In the genomic region with DNA sequence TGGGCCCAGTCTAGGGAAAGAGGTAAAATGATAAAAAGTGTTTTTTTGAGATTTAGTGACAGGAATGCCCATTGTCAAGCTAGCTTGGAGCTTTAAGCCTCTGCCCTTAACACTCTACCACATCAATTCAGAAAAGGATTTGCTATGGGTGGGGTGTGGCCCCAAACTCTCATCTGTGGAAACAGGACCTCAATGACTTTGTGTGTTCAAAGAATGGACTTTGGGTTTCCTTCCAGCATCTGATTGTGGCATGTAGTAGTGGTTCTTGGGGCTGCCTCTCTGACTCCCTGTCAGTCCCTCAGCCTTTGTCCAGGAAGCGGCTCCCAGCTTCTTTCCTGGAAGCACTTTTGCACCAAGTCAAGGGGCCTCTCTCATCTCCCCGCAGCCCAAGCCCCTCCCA, we compare ENCODE assay signal across 14 cellular contexts. TPM values are rescaled to one million over a fixed set of nuclear protein-coding genes. Genes with fewer than 3 reads are reported as not detected.
DNase-seq lines count a peak whose midpoint lies in the region; ATAC-seq and TF ChIP-seq lines count a peak whose summit lies in the region.
"Had no signal": no experiment of that assay in that cellular context is flagged by ENCODE, and none has a peak within 500 bp of the region (broad histone marks: within the 10 kb centered on the region; RNA-seq: fewer than 3 reads in every experiment).

No MANE protein-coding gene starts in this region.

- no peaks in the 10 kb centered on the region for H4K20me1 ChIP-seq in Loucy (ENCODE audit: insufficient read depth, low read length, poor library complexity, severe bottlenecking)

- H3K36me3 ChIP-seq in right atrium auricular region (peaks cover 9% of the 10 kb centered on the region), Loucy (ENCODE audit: insufficient read depth, low read length) (no peaks in the 10 kb centered on the region), vagina (no peaks in the 10 kb centered on the region), body of pancreas (replicated peaks in 1 of 2; ENCODE audit: insufficient read depth in 1 of 2, low read depth in 2 of 2) (no peaks in the 10 kb centered on the region)
- H3K36me3 ChIP-seq: SJSA1 had no signal

- H3K4me2 ChIP-seq in Loucy (ENCODE audit: low read depth, low read length, poor library complexity, severe bottlenecking): no peak overlapping the region

- H3K27ac ChIP-seq in right atrium auricular region (peak overlapping the region; percentile 61 to 71), cingulate gyrus (ENCODE audit: low read depth, low read length) (peak overlapping the region; percentile 62), vagina (peak overlapping the region; percentile 27), body of pancreas (no peak overlapping the region)
- H3K27ac ChIP-seq: foreskin keratinocyte, SJSA1 had no signal

- no peaks in the 10 kb centered on the region for H3K9me2 ChIP-seq in Loucy (replicated peaks; ENCODE audit: low read depth, low read length)

- H3K9me3 ChIP-seq in right atrium auricular region: no peaks in the 10 kb centered on the region
- H3K9me3 ChIP-seq in Loucy (ENCODE audit: insufficient read depth, low read depth, low read length): no peaks in the 10 kb centered on the region
- H3K9me3 ChIP-seq in vagina: no peaks in the 10 kb centered on the region
- no peaks in the 10 kb centered on the region for H3K9me3 ChIP-seq in body of pancreas
- H3K9me3 ChIP-seq: SJSA1 had no signal

- 92 to 95% methylated on average over 2 of the region's 2 CpGs for WGBS in body of pancreas, 2 donors

- no peak for ATAC-seq in left cardiac atrium
- ATAC-seq in body of pancreas: no peak
- ATAC-seq: sciatic nerve had no signal

- H3K4me1 ChIP-seq in right atrium auricular region (peaks cover 0 to 35% of the 10 kb centered on the region in 2 donors), Loucy (ENCODE audit: insufficient read depth, low read length, poor library complexity, severe bottlenecking) (no peaks in the 10 kb centered on the region), vagina (peaks cover 47% of the 10 kb centered on the region), body of pancreas (peaks cover 6% of the 10 kb centered on the region)

- intact Hi-C loops in left cardiac atrium (cut with DNase I): no loop called here
- intact Hi-C loops in vagina (cut with DNase I): no loop called here
- intact Hi-C loops in body of pancreas (cut with DNase I): no loop called here

- TF ChIP-seq CTCF in right atrium auricular region (IDR thresholded peaks at IDR 0.05) (no peak), Loucy (conservative IDR thresholded peaks at IDR 0.05; ENCODE audit: low read length) (no peak), vagina (IDR thresholded peaks at IDR 0.05) (no peak), body of pancreas (IDR thresholded peaks at IDR 0.05) (no peak)

- no peaks in the 10 kb centered on the region for H3K27me3 ChIP-seq in right atrium auricular region
- H3K27me3 ChIP-seq in Loucy (ENCODE audit: insufficient read depth, low read length, poor library complexity, severe bottlenecking): no peaks in the 10 kb centered on the region
- no peaks in the 10 kb centered on the region for H3K27me3 ChIP-seq in vagina
- H3K27me3 ChIP-seq in body of pancreas: no peaks in the 10 kb centered on the region
- H3K27me3 ChIP-seq: foreskin keratinocyte, SJSA1 had no signal

- no peak overlapping the region for H3K9ac ChIP-seq in Loucy (ENCODE audit: low read depth, low read length, poor library complexity, severe bottlenecking)

- TF ChIP-seq POLR2A in vagina (IDR thresholded peaks at IDR 0.05) (no peak), body of pancreas (IDR thresholded peaks at IDR 0.05) (no peak)

- H3K79me2 ChIP-seq in Loucy (ENCODE audit: insufficient read depth, low read length): no peaks in the 10 kb centered on the region

- peak overlapping the region; percentile 72; the same call in 1 of the 2 replicates for H2AFZ ChIP-seq in Loucy (ENCODE audit: low read length)

- H3K4me3 ChIP-seq in right atrium auricular region (no peak overlapping the region), Loucy (ENCODE audit: low read length, poor library complexity, severe bottlenecking) (no peak overlapping the region), vagina (no peak overlapping the region), body of pancreas (no peak overlapping the region)
- H3K4me3 ChIP-seq: SJSA1 had no signal

- DNase-seq in right atrium auricular region (ENCODE audit: low spot score) (no peak), left cardiac atrium (no peak), vagina (ENCODE audit: extremely low spot score in 2 of 2) (no peak), medulla oblongata (ENCODE audit: extremely low spot score) (no peak), activated T-cell treated with anti-CD3 and anti-CD28 coated beads for 4 hours (no peak), body of pancreas (no peak)
- DNase-seq: activated naive CD8-positive, alpha-beta T cell treated with anti-CD3 and anti-CD28 coated beads for 36 hours; foreskin keratinocyte; NCI-H1048; NCI-H524 had no signal

- no peaks in the 10 kb centered on the region for H3F3A ChIP-seq in Loucy (ENCODE audit: low read depth)

RNA-seq across cellular contexts. Expression of gene CCNL1, which starts 56.1 kb away (rescaled TPM):
- total RNA-seq in right atrium auricular region: 10 to 100 TPM; 43.8 to 44.3 TPM
- 10 to 100 TPM; 44.9 to 64.2 TPM for total RNA-seq in left cardiac atrium
- total RNA-seq in vagina: 269 TPM
- 100 to 1,000 TPM; 194 to 196 TPM for total RNA-seq in body of pancreas

Comparison
In these comparisons a context has a peak if more than half of its experiments do, and no peak if none do; other contexts are left out.
1. H3K27ac ChIP-seq: peak in right atrium auricular region (2 of 2), cingulate gyrus (single experiment) and vagina (single experiment); none in body of pancreas (0 of 4).